Comparison of ENCODE assay signal across 10 cellular contexts in genomic region chr7:1062296-1063294, GRCh38. TPM values are rescaled to one million over a fixed set of nuclear protein-coding genes. Genes with fewer than 3 reads are reported as not detected.
A peak's percentile ranks its signal among the peaks of the same experiment; 100 is the strongest.
DNase-seq lines count a peak whose midpoint lies in the region; ATAC-seq and TF ChIP-seq lines count a peak whose summit lies in the region.
"Had no signal": no experiment of that assay in that cellular context is flagged by ENCODE, and none has a peak within 500 bp of the region (broad histone marks: within the 10 kb centered on the region; RNA-seq: fewer than 3 reads in every experiment).

No MANE protein-coding gene starts in this region.

- TF ChIP-seq POLR2A in ovary (IDR thresholded peaks at IDR 0.05), result no peak

- no peak for TF ChIP-seq EP300 in ovary (IDR thresholded peaks at IDR 0.05)

- peaks cover 43% of the 10 kb centered on the region for H3K79me2 ChIP-seq in DOHH2 (ENCODE audit: control insufficient read depth, low read length)
- no peaks in the 10 kb centered on the region for H3K79me2 ChIP-seq in OCI-LY7 (ENCODE audit: insufficient read depth, low read depth, low read length)

- POLR2A ChIA-PET in OCI-LY7 (lab: Charles Lee), result no interaction called here

- no peaks in the 10 kb centered on the region for H3K9me2 ChIP-seq in DOHH2 (replicated peaks; ENCODE audit: control insufficient read depth, low read length)
- H3K9me2 ChIP-seq in OCI-LY7 (ENCODE audit: insufficient read depth, low read length), result no peaks in the 10 kb centered on the region

- peaks cover 83% of the 10 kb centered on the region for H3K4me1 ChIP-seq in DOHH2 (ENCODE audit: control insufficient read depth, low read length)
- H3K4me1 ChIP-seq in OCI-LY7 (ENCODE audit: insufficient read depth, low read length, poor library complexity, severe bottlenecking), result peaks cover 73% of the 10 kb centered on the region
- H3K4me1 ChIP-seq in ovary (ENCODE audit: insufficient read depth), result peaks cover 3% of the 10 kb centered on the region

- ATAC-seq in GM19395 (IDR thresholded peaks at IDR 0.05; ENCODE audit: unreplicated experiment), result peak; percentile 69
- ATAC-seq in HG02981 (IDR thresholded peaks at IDR 0.05; ENCODE audit: unreplicated experiment), result peak; percentile 50
- no peak for ATAC-seq in SK-N-SH treated with all-trans-retinoic acid at 6 μM for 48 hours

- no peak for TF ChIP-seq CTCF in DOHH2 (IDR thresholded peaks at IDR 0.05; ENCODE audit: low read depth, low read length, poor library complexity, severe bottlenecking)
- TF ChIP-seq CTCF in OCI-LY7 (conservative IDR thresholded peaks at IDR 0.05; ENCODE audit: low read length), result no peak
- no peak for TF ChIP-seq CTCF in ovary (IDR thresholded peaks at IDR 0.05)

- DNase-seq in OCI-LY7 (ENCODE audit: low spot score), result peak; percentile 58
- DNase-seq in amniotic stem cell (lab: John Stamatoyannopoulos, UW), result no peak
- DNase-seq in ovary, result no peak
- DNase-seq in activated naive CD8-positive, alpha-beta T cell treated with anti-CD3 and anti-CD28 coated beads for 36 hours, result no peak
- DNase-seq: activated naive CD4-positive, alpha-beta T cell had no signal

- no peaks in the 10 kb centered on the region for H3K9me3 Mint-ChIP-seq in activated naive CD8-positive, alpha-beta T cell treated with anti-CD3 and anti-CD28 coated beads for 36 hours
- H3K9me3 Mint-ChIP-seq: T-helper 1 cell treated with Interleukin-12 subunit alpha and Interleukin-12 subunit beta and Interleukin-4 antibody, amounts not matched to agents 30 μg/mL and 1 μg/mL, for 36 hours had no signal

- H3K36me3 Mint-ChIP-seq in activated naive CD8-positive, alpha-beta T cell treated with anti-CD3 and anti-CD28 coated beads for 36 hours, result peaks cover 2% of the 10 kb centered on the region

- CTCF ChIA-PET in OCI-LY7 (lab: Charles Lee; ENCODE audit: unreplicated experiment), result no interaction called here

- H3K27me3 Mint-ChIP-seq in activated naive CD8-positive, alpha-beta T cell treated with anti-CD3 and anti-CD28 coated beads for 36 hours, result no peaks in the 10 kb centered on the region

- H3K4me3 Mint-ChIP-seq in activated naive CD8-positive, alpha-beta T cell treated with anti-CD3 and anti-CD28 coated beads for 36 hours, result no peak overlapping the region
- H3K4me3 Mint-ChIP-seq: T-helper 1 cell treated with Interleukin-12 subunit alpha and Interleukin-12 subunit beta and Interleukin-4 antibody, amounts not matched to agents 30 μg/mL and 1 μg/mL, for 36 hours had no signal

- H3K4me2 ChIP-seq in DOHH2 (ENCODE audit: low read length) (peak overlapping the region; percentile 70), OCI-LY7 (ENCODE audit: low read length) (peak overlapping the region; percentile 64)

- H3K4me3 ChIP-seq in DOHH2 (ENCODE audit: low read length) (peak overlapping the region; percentile 63), OCI-LY7 (ENCODE audit: low read depth, low read length, poor library complexity, severe bottlenecking) (no peak overlapping the region), ovary (no peak overlapping the region)

- H3K27ac Mint-ChIP-seq in activated naive CD8-positive, alpha-beta T cell treated with anti-CD3 and anti-CD28 coated beads for 36 hours, result no peak overlapping the region
- H3K27ac Mint-ChIP-seq: T-helper 1 cell treated with Interleukin-12 subunit alpha and Interleukin-12 subunit beta and Interleukin-4 antibody, amounts not matched to agents 30 μg/mL and 1 μg/mL, for 36 hours had no signal

- H4K20me1 ChIP-seq in DOHH2 (ENCODE audit: control insufficient read depth, insufficient read depth, low read depth, low read length) (no peaks in the 10 kb centered on the region; the same call in 1 of the 2 replicates), OCI-LY7 (ENCODE audit: insufficient read depth, low read length) (no peaks in the 10 kb centered on the region)

- intact Hi-C loops in OCI-LY7 (cut with micrococcal nuclease; ENCODE audit: unreplicated experiment), result no loop called here
- intact Hi-C loops in ovary (cut with DNase I), result loop anchor here in 1 of 4 donors (10.0 kb wide), 1 partner anchor 148 kb away; no protein-coding TSS in a partner anchor

- no peak overlapping the region; the same call in 1 of the 2 replicates for H2AFZ ChIP-seq in OCI-LY7 (ENCODE audit: low read length)

- H3K9me3 ChIP-seq in DOHH2 (ENCODE audit: control insufficient read depth, insufficient read depth, low read length), result no peaks in the 10 kb centered on the region
- H3K9me3 ChIP-seq in OCI-LY7 (ENCODE audit: low read length), result no peaks in the 10 kb centered on the region
- no peaks in the 10 kb centered on the region for H3K9me3 ChIP-seq in ovary

- peaks cover 18% of the 10 kb centered on the region for H3F3A ChIP-seq in DOHH2 (ENCODE audit: control insufficient read depth, insufficient read depth)

- 92 to 94% (median 94%) methylated on average over 33 of the region's 33 CpGs for WGBS in ovary, 3 donors

- H3K27ac ChIP-seq in DOHH2 (ENCODE audit: low read depth, low read length) (peak overlapping the region; percentile 86), OCI-LY7 (ENCODE audit: low read depth, low read length, poor library complexity, severe bottlenecking) (peak overlapping the region; percentile 66), ovary (no peak overlapping the region)

- TSS peak; percentile 84 for BruUV-seq in OCI-LY7 (replicated peaks; lab: Mats Ljungman, UMichigan)

- H3K27me3 ChIP-seq in DOHH2 (ENCODE audit: control insufficient read depth, low read length) (no peaks in the 10 kb centered on the region), ovary (no peaks in the 10 kb centered on the region)

- H3K4me1 Mint-ChIP-seq in activated naive CD8-positive, alpha-beta T cell treated with anti-CD3 and anti-CD28 coated beads for 36 hours, result peaks cover 6% of the 10 kb centered on the region

- H3K36me3 ChIP-seq in DOHH2 (ENCODE audit: control insufficient read depth, low read length) (peaks cover 7% of the 10 kb centered on the region), OCI-LY7 (ENCODE audit: insufficient read depth, low read length) (no peaks in the 10 kb centered on the region), ovary (no peaks in the 10 kb centered on the region)

TF ChIP-seq in SK-N-SH treated with all-trans-retinoic acid at 6 μM for 48 hours, 23 proteins besides CTCF, POLR2A, EP300 and RAD21 (continues in another document):
- TF ChIP-seq ZNF565 (CRISPR knock-in tag; conservative IDR thresholded peaks at IDR 0.05; ENCODE audit: low read depth), result no peak
- TF ChIP-seq ARNTL (CRISPR knock-in tag; IDR thresholded peaks at IDR 0.05; ENCODE audit: borderline replicate concordance, low read depth), result no peak
- no peak for TF ChIP-seq TSHZ2 (CRISPR knock-in tag; IDR thresholded peaks at IDR 0.05)
- no peak for TF ChIP-seq BACH2 (CRISPR knock-in tag; IDR thresholded peaks at IDR 0.05; ENCODE audit: borderline replicate concordance)
- TF ChIP-seq ZNF70 (CRISPR knock-in tag; IDR thresholded peaks at IDR 0.05), result no peak
- no peak for TF ChIP-seq ESRRG (CRISPR knock-in tag; IDR thresholded peaks at IDR 0.05)
- no peak for TF ChIP-seq ZC3H10 (CRISPR knock-in tag; IDR thresholded peaks at IDR 0.05)
- no peak for TF ChIP-seq TOX (CRISPR knock-in tag; IDR thresholded peaks at IDR 0.05; ENCODE audit: borderline replicate concordance)
- TF ChIP-seq CSRNP3 (CRISPR knock-in tag; IDR thresholded peaks at IDR 0.05), result no peak
- TF ChIP-seq RARB (CRISPR knock-in tag; IDR thresholded peaks at IDR 0.05), result no peak

RNA-seq across cellular contexts. Expression of gene GPR146, which starts 18.2 kb away (rescaled TPM):
- total RNA-seq in OCI-LY7 (2014; rRNA removed; shearing (Covaris generic)), result 0.62 and 0.95 TPM in 2 replicates
- total RNA-seq in OCI-LY7 (2022), result 0.77 and 3.3 TPM in 2 replicates
- total RNA-seq in ovary, result 10 to 100 TPM in 3 of 7 donors, 1 to 10 TPM in 4; 6.1 to 20.1 (median 8.4) TPM
- 10 to 100 TPM in 1 of 2 donors, 1 to 10 TPM in 1; 7.9 to 25.0 TPM for polyA plus RNA-seq in ovary
- total RNA-seq in activated naive CD8-positive, alpha-beta T cell treated with anti-CD3 and anti-CD28 coated beads for 36 hours, result 1 to 10 TPM; 2.4 to 2.8 TPM

RNA-seq across cellular contexts. Expression of gene GPER1, which starts 25.3 kb away (rescaled TPM):
- total RNA-seq in OCI-LY7 (2014; rRNA removed; shearing (Covaris generic)), result 22.9 and 34.9 TPM in 2 replicates
- total RNA-seq in OCI-LY7 (2022) (44.7 and 75.9 TPM in 2 replicates), ovary (1 to 10 TPM in 6 of 7 donors, under 1 TPM in 1; 0.48 to 7.5 (median 3.2) TPM)
- 1 to 10 TPM; 2.0 to 2.9 TPM for polyA plus RNA-seq in ovary
- total RNA-seq in activated naive CD8-positive, alpha-beta T cell treated with anti-CD3 and anti-CD28 coated beads for 36 hours, result under 1 TPM; 0.14 to 0.37 TPM

Comparison
In these comparisons a context has a peak if more than half of its experiments do, and no peak if none do; other contexts are left out.
1. H3K27ac ChIP-seq: peak in DOHH2 (single experiment) and OCI-LY7 (single experiment); none in ovary (0 of 2).